ENCODE assay signal across 8 cellular contexts in the genomic region with DNA sequence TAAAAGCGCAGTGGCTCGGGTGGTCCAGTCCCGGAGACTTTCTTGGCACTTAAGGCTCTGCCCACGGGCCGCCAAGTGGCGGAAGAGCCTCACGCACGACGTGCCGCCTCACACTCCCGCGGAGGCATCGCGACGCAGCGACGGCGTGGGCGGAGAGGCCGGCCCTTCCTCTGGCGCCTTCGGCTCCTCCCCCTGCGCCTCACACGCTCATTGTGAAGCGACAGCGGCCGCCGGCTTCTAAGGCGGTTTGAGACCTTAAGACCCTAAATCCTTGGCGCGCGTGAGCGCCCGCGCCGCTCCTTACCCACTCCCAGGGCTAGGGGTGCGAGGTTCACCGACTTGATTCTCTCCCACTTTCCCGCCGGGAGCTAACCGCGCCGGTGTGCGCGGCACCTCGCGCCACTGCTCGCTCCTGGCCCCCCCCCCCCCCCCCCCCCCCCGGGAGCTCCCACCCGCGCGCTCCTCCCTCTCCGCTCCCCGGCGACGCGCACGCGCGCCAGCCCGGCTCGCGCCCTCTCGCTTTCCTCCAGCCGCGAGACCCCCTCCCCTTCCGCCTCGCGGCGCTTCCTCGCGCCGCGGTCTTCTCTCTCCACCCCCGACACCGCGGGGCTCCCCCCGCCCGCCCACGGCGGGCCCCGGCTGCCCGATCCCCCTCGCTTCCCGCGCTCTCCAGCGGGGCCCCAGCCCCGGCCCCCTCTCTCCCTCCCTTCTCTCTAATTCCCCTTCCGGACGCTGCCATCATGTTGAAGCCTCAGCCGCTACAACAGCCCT. TPM values are rescaled to one million over a fixed set of nuclear protein-coding genes. Genes with fewer than 3 reads are reported as not detected.
A peak's percentile ranks its signal among the peaks of the same experiment; 100 is the strongest.
DNase-seq lines count a peak whose midpoint lies in the region; ATAC-seq lines count a peak whose summit lies in the region.

A gene with protein sequence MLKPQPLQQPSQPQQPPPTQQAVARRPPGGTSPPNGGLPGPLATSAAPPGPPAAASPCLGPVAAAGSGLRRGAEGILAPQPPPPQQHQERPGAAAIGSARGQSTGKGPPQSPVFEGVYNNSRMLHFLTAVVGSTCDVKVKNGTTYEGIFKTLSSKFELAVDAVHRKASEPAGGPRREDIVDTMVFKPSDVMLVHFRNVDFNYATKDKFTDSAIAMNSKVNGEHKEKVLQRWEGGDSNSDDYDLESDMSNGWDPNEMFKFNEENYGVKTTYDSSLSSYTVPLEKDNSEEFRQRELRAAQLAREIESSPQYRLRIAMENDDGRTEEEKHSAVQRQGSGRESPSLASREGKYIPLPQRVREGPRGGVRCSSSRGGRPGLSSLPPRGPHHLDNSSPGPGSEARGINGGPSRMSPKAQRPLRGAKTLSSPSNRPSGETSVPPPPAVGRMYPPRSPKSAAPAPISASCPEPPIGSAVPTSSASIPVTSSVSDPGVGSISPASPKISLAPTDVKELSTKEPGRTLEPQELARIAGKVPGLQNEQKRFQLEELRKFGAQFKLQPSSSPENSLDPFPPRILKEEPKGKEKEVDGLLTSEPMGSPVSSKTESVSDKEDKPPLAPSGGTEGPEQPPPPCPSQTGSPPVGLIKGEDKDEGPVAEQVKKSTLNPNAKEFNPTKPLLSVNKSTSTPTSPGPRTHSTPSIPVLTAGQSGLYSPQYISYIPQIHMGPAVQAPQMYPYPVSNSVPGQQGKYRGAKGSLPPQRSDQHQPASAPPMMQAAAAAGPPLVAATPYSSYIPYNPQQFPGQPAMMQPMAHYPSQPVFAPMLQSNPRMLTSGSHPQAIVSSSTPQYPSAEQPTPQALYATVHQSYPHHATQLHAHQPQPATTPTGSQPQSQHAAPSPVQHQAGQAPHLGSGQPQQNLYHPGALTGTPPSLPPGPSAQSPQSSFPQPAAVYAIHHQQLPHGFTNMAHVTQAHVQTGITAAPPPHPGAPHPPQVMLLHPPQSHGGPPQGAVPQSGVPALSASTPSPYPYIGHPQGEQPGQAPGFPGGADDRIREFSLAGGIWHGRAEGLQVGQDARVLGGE (plus strand): TSS at position 480 of the 771 bp plus-strand sequence. CDS start 261 bp downstream, at position 741.

- peak; percentile 43 for ATAC-seq in GM19455 (IDR thresholded peaks at IDR 0.05; ENCODE audit: unreplicated experiment)

- peaks cover 25% of the 10 kb centered on the region for H3K36me3 ChIP-seq in effector memory CD4-positive, alpha-beta T cell (ENCODE audit: control insufficient read depth, insufficient read depth, low read length)

- peak within 1 kb of the TSS; percentile 96 for H3K4me3 ChIP-seq in effector memory CD4-positive, alpha-beta T cell (ENCODE audit: insufficient read depth, low read depth, low read length, poor library complexity, severe bottlenecking)

- peak within 1 kb of the TSS; percentile 99 for H3K27ac ChIP-seq in effector memory CD4-positive, alpha-beta T cell (ENCODE audit: insufficient read depth, low read length, poor library complexity, severe bottlenecking)

- peak; percentile 99 for DNase-seq in CD1c-positive myeloid dendritic cell (ENCODE audit: extremely low spot score)
- DNase-seq in HPDE6-E6E7 (ENCODE audit: extremely low spot score): peak; percentile 80
- DNase-seq in NK-92 (lab: John Stamatoyannopoulos, UW; ENCODE audit: unreplicated experiment): peak; percentile 17
- DNase-seq in effector memory CD4-positive, alpha-beta T cell: peak; percentile 83 to 88 (median 86)
- peak; percentile 95 for DNase-seq in medulla oblongata (ENCODE audit: extremely low spot score)
- DNase-seq in stimulated activated CD4-positive, alpha-beta T cell treated with anti-CD3 and anti-CD28 coated beads, TNF-alpha, amount 100 ng/mL, for 48 hours (ENCODE audit: low read depth in 3 of 3): peak; percentile 92 to 95 (median 95)

- no peaks in the 10 kb centered on the region for H3K9me3 ChIP-seq in effector memory CD4-positive, alpha-beta T cell (ENCODE audit: control insufficient read depth, low read length)

- peaks cover 17% of the 10 kb centered on the region for H3K4me1 ChIP-seq in effector memory CD4-positive, alpha-beta T cell (ENCODE audit: control insufficient read depth, insufficient read depth, low read length, poor library complexity, severe bottlenecking)

- no peaks in the 10 kb centered on the region for H3K27me3 ChIP-seq in effector memory CD4-positive, alpha-beta T cell (replicated peaks; ENCODE audit: control insufficient read depth, insufficient read depth, low read length, poor library complexity, severe bottlenecking)

- CTCF ChIA-PET in activated CD8-positive, alpha-beta memory T cell treated with anti-CD3 and anti-CD28 coated beads for 36 hours (lab: Charles Lee): interaction anchor here (0.6 to 1.5 kb wide), 6 partner anchors 10 to 122 kb away, joined by 3 to 5 read pairs (median 4); a partner anchor contains a TSS

- POLR2A ChIA-PET in activated CD8-positive, alpha-beta memory T cell treated with anti-CD3 and anti-CD28 coated beads for 36 hours (lab: Charles Lee): interaction anchor here (0.6 to 4.6 kb wide), 14 partner anchors 12 to 329 kb away, joined by 3 to 34 read pairs (median 5); a partner anchor contains a TSS

RNA-seq across cellular contexts. Expression of the gene that starts here (rescaled TPM):
- total RNA-seq in activated CD8-positive, alpha-beta memory T cell treated with anti-CD3 and anti-CD28 coated beads for 36 hours: 100 to 1,000 TPM; 253 to 260 TPM

Comparison
In these comparisons a context has a peak if more than half of its experiments do, and no peak if none do; other contexts are left out.
1. Peak in every context shown above with its lines: DNase-seq, ATAC-seq, H3K4me3 ChIP-seq and H3K27ac ChIP-seq.
2. DNase-seq: peak in every context shown above with its lines; median percentile 99 in CD1c-positive myeloid dendritic cell; 95 in medulla oblongata; 95 in stimulated activated CD4-positive, alpha-beta T cell treated with anti-CD3 and anti-CD28 coated beads, TNF-alpha, amount 100 ng/mL, for 48 hours; 86 in effector memory CD4-positive, alpha-beta T cell; 80 in HPDE6-E6E7; 17 in NK-92.